ENCODE assay signal across 1 cellular context in the genomic region with DNA sequence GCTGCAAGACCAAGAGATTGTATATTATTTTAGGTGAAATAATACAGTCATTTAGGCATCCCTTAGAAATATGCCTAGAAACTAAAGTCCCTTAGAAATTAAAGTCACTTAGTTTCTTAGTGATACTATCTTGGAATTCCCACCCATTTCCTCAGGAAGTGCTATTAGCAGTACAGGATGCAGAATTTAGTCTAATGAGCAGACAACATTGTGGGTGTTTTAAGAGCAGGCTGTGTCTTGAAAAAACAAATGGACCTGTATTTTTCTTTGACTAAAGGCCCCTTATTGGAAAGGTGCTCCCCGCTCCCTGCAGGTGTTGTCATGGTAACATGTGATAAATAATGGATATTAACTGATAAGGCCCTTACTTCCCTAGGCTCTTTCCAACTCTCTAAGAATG.
TF ChIP-seq lines count a peak whose summit lies in the region.

No MANE protein-coding gene starts in this region.

TF ChIP-seq in SK-N-SH, 30 proteins besides CTCF, POLR2A, EP300 and RAD21:
- TF ChIP-seq YY1 (IDR thresholded peaks at IDR 0.05; ENCODE audit: low read depth), result no peak
- no peak for TF ChIP-seq EZH2phosphoT487 (IDR thresholded peaks at IDR 0.05; ENCODE audit: borderline replicate concordance, low read depth)
- no peak for TF ChIP-seq GATA2 (CRISPR knock-in tag; IDR thresholded peaks at IDR 0.05)
- no peak for TF ChIP-seq JUND (IDR thresholded peaks at IDR 0.05)
- no peak for TF ChIP-seq TEAD4 (IDR thresholded peaks at IDR 0.05; ENCODE audit: borderline replicate concordance, insufficient read depth)
- TF ChIP-seq GABPA (IDR thresholded peaks at IDR 0.05; ENCODE audit: low read depth), result no peak
- no peak for TF ChIP-seq FOSL2 (IDR thresholded peaks at IDR 0.05; ENCODE audit: borderline replicate concordance, low read depth)
- no peak for TF ChIP-seq MXI1 (IDR thresholded peaks at IDR 0.05; ENCODE audit: low read depth, low read length)
- TF ChIP-seq, protein P1, sequence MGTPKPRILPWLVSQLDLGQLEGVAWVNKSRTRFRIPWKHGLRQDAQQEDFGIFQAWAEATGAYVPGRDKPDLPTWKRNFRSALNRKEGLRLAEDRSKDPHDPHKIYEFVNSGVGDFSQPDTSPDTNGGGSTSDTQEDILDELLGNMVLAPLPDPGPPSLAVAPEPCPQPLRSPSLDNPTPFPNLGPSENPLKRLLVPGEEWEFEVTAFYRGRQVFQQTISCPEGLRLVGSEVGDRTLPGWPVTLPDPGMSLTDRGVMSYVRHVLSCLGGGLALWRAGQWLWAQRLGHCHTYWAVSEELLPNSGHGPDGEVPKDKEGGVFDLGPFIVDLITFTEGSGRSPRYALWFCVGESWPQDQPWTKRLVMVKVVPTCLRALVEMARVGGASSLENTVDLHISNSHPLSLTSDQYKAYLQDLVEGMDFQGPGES (IDR thresholded peaks at IDR 0.05; ENCODE audit: low read depth, low read length), result no peak
- no peak for TF ChIP-seq MEF2A (IDR thresholded peaks at IDR 0.05; ENCODE audit: borderline replicate concordance, low read depth)
TF ChIP-seq in SK-N-SH: peak in this region for 0.
